ENCODE assay signal across 18 cellular contexts in genomic region chr7:43495572-43495971, GRCh38.
"Had no signal": no experiment of that assay in that cellular context is flagged by ENCODE, and none has a peak within 500 bp of the region (broad histone marks: within the 10 kb centered on the region; RNA-seq: fewer than 3 reads in every experiment).

No MANE protein-coding gene starts in this region.

- ATAC-seq: body of pancreas; esophagus mucosa; left lung; mucosa of descending colon; naive thymus-derived CD8-positive, alpha-beta T cell; pancreas; WTC11 had no signal

- H3K36me3 Mint-ChIP-seq: activated naive CD8-positive, alpha-beta T cell; naive thymus-derived CD8-positive, alpha-beta T cell; WTC11 had no signal

- H3K4me1 Mint-ChIP-seq: activated CD4-positive, alpha-beta T cell treated with anti-CD3 and anti-CD28 coated beads, Interleukin-2, amount 10 ng/mL, durations not matched to agents 24 days and 14 days; naive thymus-derived CD8-positive, alpha-beta T cell; WTC11 had no signal

- H3K27ac Mint-ChIP-seq: activated CD4-positive, alpha-beta T cell treated with anti-CD3 and anti-CD28 coated beads, Interleukin-2, amount 10 ng/mL, durations not matched to agents 24 days and 14 days; activated naive CD8-positive, alpha-beta T cell; naive thymus-derived CD8-positive, alpha-beta T cell; WTC11 had no signal

- DNase-seq: activated CD4-positive, alpha-beta T cell treated with anti-CD3 and anti-CD28 coated beads, Interleukin-2, amount 10 ng/mL, durations not matched to agents 24 days and 14 days; activated CD8-positive, alpha-beta memory T cell treated with anti-CD3 and anti-CD28 coated beads, Interleukin-2, amount 50 U/mL, for 48 hours; activated gamma-delta T cell treated with Interleukin-2 at 50 U/mL for 16 hours; amniotic stem cell; body of pancreas; central memory CD4-positive, alpha-beta T cell; colonic mucosa; left lung; mammary epithelial cell; mucosa of descending colon; naive thymus-derived CD8-positive, alpha-beta T cell; pancreas; sigmoid colon; spleen; stomach had no signal

- H3K4me3 Mint-ChIP-seq: activated CD4-positive, alpha-beta T cell treated with anti-CD3 and anti-CD28 coated beads, Interleukin-2, amount 10 ng/mL, durations not matched to agents 24 days and 14 days; activated naive CD8-positive, alpha-beta T cell; naive thymus-derived CD8-positive, alpha-beta T cell; WTC11 had no signal

- H3K9me3 Mint-ChIP-seq: activated CD4-positive, alpha-beta T cell treated with anti-CD3 and anti-CD28 coated beads, Interleukin-2, amount 10 ng/mL, durations not matched to agents 24 days and 14 days; naive thymus-derived CD8-positive, alpha-beta T cell; WTC11 had no signal
